9 cellular contexts compared by ENCODE assay signal in genomic region chr1:165928075-165928731, GRCh38.
DNase-seq lines count a peak whose midpoint lies in the region; ATAC-seq and TF ChIP-seq lines count a peak whose summit lies in the region.
"Had no signal": no experiment of that assay in that cellular context is flagged by ENCODE, and none has a peak within 500 bp of the region (broad histone marks: within the 10 kb centered on the region; RNA-seq: fewer than 3 reads in every experiment).

No MANE protein-coding gene starts in this region.

- peak overlapping the region in 2 of 4 donors; percentile 42 to 60 for H3K4me3 Mint-ChIP-seq in CD4-positive, CD25-positive, alpha-beta regulatory T cell

- peak in 2 of 3 donors; percentile 61 to 82 for DNase-seq in CD4-positive, CD25-positive, alpha-beta regulatory T cell
- no peak for DNase-seq in RWPE2 (ENCODE audit: low spot score)
- DNase-seq in amniotic stem cell (lab: John Stamatoyannopoulos, UW), result peak; percentile 36
- peak; percentile 25 for DNase-seq in iPS DF 6.9 (ENCODE audit: low read depth, low spot score)
- peak in 3 of 4 experiments; percentile 19 to 39 (median 21) for DNase-seq in stimulated activated CD4-positive, alpha-beta T cell treated with anti-CD3 and anti-CD28 coated beads, Interleukin-1b, Interleukin-23, amount 100 ng/mL, for 24 hours (ENCODE audit: low read depth in 4 of 4, low spot score in 1 of 4)
- DNase-seq in NK-92 (lab: John Stamatoyannopoulos, UW; ENCODE audit: unreplicated experiment), result no peak
- DNase-seq: right cardiac atrium had no signal

- peak overlapping the region; percentile 42 for H3K27ac ChIP-seq in CD4-positive, CD25-positive, alpha-beta regulatory T cell (ENCODE audit: insufficient read depth, low read length, poor library complexity, severe bottlenecking)
- no peak overlapping the region for H3K27ac ChIP-seq in RWPE2 (ENCODE audit: poor library complexity, severe bottlenecking)
- no peak overlapping the region for H3K27ac ChIP-seq in iPS DF 6.9 (ENCODE audit: low read length)

- no peaks in the 10 kb centered on the region for H3K9me3 ChIP-seq in CD4-positive, CD25-positive, alpha-beta regulatory T cell (ENCODE audit: control insufficient read depth in 2 of 2, low read length in 2 of 2)
- H3K9me3 ChIP-seq in RWPE2 (ENCODE audit: severe bottlenecking) (no peaks in the 10 kb centered on the region), iPS DF 6.9 (ENCODE audit: control insufficient read depth, insufficient read depth, low read length) (no peaks in the 10 kb centered on the region)

- peak; percentile 67 to 72 for ATAC-seq in CD4-positive, CD25-positive, alpha-beta regulatory T cell (ENCODE audit: low read depth in 2 of 2)
- ATAC-seq in GM19351 (IDR thresholded peaks at IDR 0.05; ENCODE audit: unreplicated experiment) (peak; percentile 49), RWPE2 (ENCODE audit: low read depth) (peak; percentile 34; the same call in 1 of the 3 replicates)

- peak overlapping the region in 2 of 3 donors; percentile 39 to 67 for H3K27ac Mint-ChIP-seq in CD4-positive, CD25-positive, alpha-beta regulatory T cell

- peak; percentile 79 for TF ChIP-seq CTCF in LNCAP (IDR thresholded peaks at IDR 0.05)
- peak; percentile 76 for TF ChIP-seq CTCF in RWPE2 (IDR thresholded peaks at IDR 0.05; ENCODE audit: poor library complexity, severe bottlenecking)

- H3K36me3 Mint-ChIP-seq in CD4-positive, CD25-positive, alpha-beta regulatory T cell, result no peaks in the 10 kb centered on the region

- H3K4me1 ChIP-seq in CD4-positive, CD25-positive, alpha-beta regulatory T cell (ENCODE audit: control insufficient read depth, insufficient read depth, low read length, poor library complexity, severe bottlenecking), result no peaks in the 10 kb centered on the region
- H3K4me1 ChIP-seq in RWPE2 (ENCODE audit: insufficient read depth, poor library complexity, severe bottlenecking) (no peaks in the 10 kb centered on the region), iPS DF 6.9 (ENCODE audit: control insufficient read depth, insufficient read depth, low read length) (no peaks in the 10 kb centered on the region)

- no CpG with 5 or more reads among the region's 10 CpGs for WGBS in iPS DF 6.9 (ENCODE audit: insufficient coverage, insufficient read length)

- peaks cover 7% of the 10 kb centered on the region for H3K27me3 Mint-ChIP-seq in CD4-positive, CD25-positive, alpha-beta regulatory T cell

- peak overlapping the region; percentile 26 for H3K4me3 ChIP-seq in CD4-positive, CD25-positive, alpha-beta regulatory T cell (ENCODE audit: low read depth, low read length)
- H3K4me3 ChIP-seq in RWPE2 (ENCODE audit: severe bottlenecking), result no peak overlapping the region
- no peak overlapping the region for H3K4me3 ChIP-seq in iPS DF 6.9 (ENCODE audit: low read length)

- H3K9me3 Mint-ChIP-seq in CD4-positive, CD25-positive, alpha-beta regulatory T cell, result no peaks in the 10 kb centered on the region

- H3K27me3 ChIP-seq in CD4-positive, CD25-positive, alpha-beta regulatory T cell (ENCODE audit: control insufficient read depth, insufficient read depth, low read length), result no peaks in the 10 kb centered on the region
- H3K27me3 ChIP-seq in RWPE2 (ENCODE audit: insufficient read depth, poor library complexity, severe bottlenecking) (no peaks in the 10 kb centered on the region), iPS DF 6.9 (ENCODE audit: control insufficient read depth, insufficient read depth, low read length) (no peaks in the 10 kb centered on the region)

- peaks cover 8 to 15% (median 11%) of the 10 kb centered on the region in 4 donors for H3K4me1 Mint-ChIP-seq in CD4-positive, CD25-positive, alpha-beta regulatory T cell

- no peaks in the 10 kb centered on the region for H3K36me3 ChIP-seq in CD4-positive, CD25-positive, alpha-beta regulatory T cell (ENCODE audit: control insufficient read depth, insufficient read depth, low read length)
- H3K36me3 ChIP-seq in RWPE2 (ENCODE audit: low read depth), result no peaks in the 10 kb centered on the region
- no peaks in the 10 kb centered on the region for H3K36me3 ChIP-seq in iPS DF 6.9 (ENCODE audit: control insufficient read depth, insufficient read depth, low read length)

Comparison
In these comparisons a context has a peak if more than half of its experiments do, and no peak if none do; other contexts are left out.
1. DNase-seq: peak in CD4-positive, CD25-positive, alpha-beta regulatory T cell (2 of 3), amniotic stem cell (single experiment), iPS DF 6.9 (single experiment) and stimulated activated CD4-positive, alpha-beta T cell treated with anti-CD3 and anti-CD28 coated beads, Interleukin-1b, Interleukin-23, amount 100 ng/mL, for 24 hours (3 of 4); none in RWPE2 (single experiment) and NK-92 (single experiment).
2. Peak in every context shown above with its lines, with median percentiles within 50 percentile points of each other: ATAC-seq.